ENCODE assay signal across 8 cellular contexts in genomic region chr1:26363549-26364448, GRCh38.
DNase-seq lines count a peak whose midpoint lies in the region; ATAC-seq and TF ChIP-seq lines count a peak whose summit lies in the region.

No MANE protein-coding gene starts in this region.

- in situ Hi-C loops in GM13977 (cut with MboI; ENCODE audit: low pct_unique_long_range_greater_than_20kb, low sequenced_read_pairs, unreplicated experiment), result no loop called here

- H3K27ac ChIP-seq in 22Rv1, result no peak overlapping the region

- ATAC-seq in activated CD4-positive, CD25-positive, alpha-beta regulatory T cell treated with anti-CD3 and anti-CD28 coated beads, Interleukin-2, amount 50 U/mL, for 24 hours, result peak; percentile 79 to 86
- ATAC-seq in GM19455 (IDR thresholded peaks at IDR 0.05; ENCODE audit: unreplicated experiment), result no peak

- DNase-seq in GM13977 (ENCODE audit: low spot score) (peak; percentile 90), NCI-H1930 (lab: John Stamatoyannopoulos, UW) (peak; percentile 33 to 76), cardiac fibroblast (ENCODE audit: low read depth in 2 of 2) (peak; percentile 77 to 80), kidney glomerular epithelial cell (lab: John Stamatoyannopoulos, UW) (peak; percentile 69)
- DNase-seq in stimulated activated CD4-positive, alpha-beta T cell treated with anti-CD3 and anti-CD28 coated beads, Interleukin-4, amount 100 ng/mL, for 24 hours, result peak; percentile 87

- no peak overlapping the region for H3K4me3 ChIP-seq in cardiac fibroblast (replicated peaks in 1 of 2; ENCODE audit: low read depth in 2 of 2, low read length in 2 of 2)

- TF ChIP-seq CTCF in 22Rv1 (IDR thresholded peaks at IDR 0.05) (peak; percentile 99), GM13977 (IDR thresholded peaks at IDR 0.05; ENCODE audit: extremely low read depth, insufficient read depth, missing control alignments) (peak; percentile 96), cardiac fibroblast (IDR thresholded peaks at IDR 0.05; ENCODE audit: low read depth, low read length) (peak; percentile 98)
